ENCODE assay signal across 23 cellular contexts in the genomic region with DNA sequence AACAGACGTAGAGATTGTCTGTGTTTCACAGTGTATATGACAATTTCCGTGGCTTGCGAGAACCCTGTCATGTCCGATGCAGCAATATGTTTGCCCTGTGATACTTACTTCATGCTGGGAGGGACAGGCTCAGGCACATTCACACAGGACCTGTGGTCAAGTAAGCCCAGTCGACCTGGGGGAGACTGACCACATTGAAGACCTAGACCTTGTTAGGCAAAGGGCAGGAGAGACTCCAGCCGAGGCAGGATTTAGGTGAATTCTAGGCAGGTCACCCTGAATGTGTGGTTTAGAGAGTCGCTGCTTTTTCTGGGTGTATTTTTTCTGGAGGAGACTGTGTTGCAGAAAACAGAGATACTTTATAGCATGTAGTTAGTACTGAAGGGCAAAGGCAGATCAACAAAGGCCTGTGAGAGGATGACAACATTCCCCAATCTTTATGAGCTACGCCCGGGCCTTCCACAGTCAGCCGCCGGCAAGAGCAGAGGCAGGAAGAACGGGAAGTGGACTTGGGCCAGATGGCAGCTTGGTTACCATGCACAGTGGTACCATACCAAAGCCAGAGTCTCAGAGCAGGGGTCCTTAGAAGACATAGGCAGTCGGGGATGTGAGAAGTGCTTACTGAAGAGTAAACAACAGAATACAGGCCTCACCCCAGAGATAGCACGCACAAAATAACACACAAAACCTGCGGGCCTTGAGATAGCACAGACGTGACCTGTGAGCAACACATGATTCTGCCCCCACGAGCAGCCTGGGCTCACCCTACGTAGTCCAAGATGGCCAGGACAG.
DNase-seq lines count a peak whose midpoint lies in the region; ATAC-seq and TF ChIP-seq lines count a peak whose summit lies in the region.
"Had no signal": no experiment of that assay in that cellular context is flagged by ENCODE, and none has a peak within 500 bp of the region (broad histone marks: within the 10 kb centered on the region; RNA-seq: fewer than 3 reads in every experiment).

No MANE protein-coding gene starts in this region.

- TF ChIP-seq CTCF in endodermal cell (conservative IDR thresholded peaks at IDR 0.05), result no peak

- H2BK15ac ChIP-seq in neuronal stem cell (ENCODE audit: low read length), result no peak overlapping the region

- H3K27ac Mint-ChIP-seq in endodermal cell, result no peak overlapping the region
- H3K27ac Mint-ChIP-seq in activated T-helper 17 cell treated with anti-CD3 and anti-CD28 coated beads, Interleukin-2, amount 50 U/mL, for 72 hours, result no peak overlapping the region
- H3K27ac Mint-ChIP-seq: nephron; stimulated activated naive CD8-positive, alpha-beta T cell treated with anti-CD3 and anti-CD28 coated beads, Interleukin-15, Interleukin-2, amounts not matched to agents 100 ng/mL and 50 ng/mL, for 24 hours had no signal

- no peak overlapping the region for H3K4me3 Mint-ChIP-seq in endodermal cell
- H3K4me3 Mint-ChIP-seq in activated T-helper 17 cell treated with anti-CD3 and anti-CD28 coated beads, Interleukin-2, amount 50 U/mL, for 72 hours, result no peak overlapping the region
- H3K4me3 Mint-ChIP-seq: nephron; stimulated activated naive CD8-positive, alpha-beta T cell treated with anti-CD3 and anti-CD28 coated beads, Interleukin-15, Interleukin-2, amounts not matched to agents 100 ng/mL and 50 ng/mL, for 24 hours had no signal

- peaks cover 38% of the 10 kb centered on the region for H3K9me3 ChIP-seq in endodermal cell (ENCODE audit: control insufficient read depth, low read length)
- peaks cover 0 to 19% of the 10 kb centered on the region in 2 donors for H3K9me3 ChIP-seq in neuronal stem cell (replicated peaks in 1 of 2; ENCODE audit: control insufficient read depth in 2 of 2, insufficient read depth in 1 of 2, low read depth in 1 of 2, low read length in 2 of 2)
- H3K9me3 ChIP-seq: gastroesophageal sphincter had no signal

- H2AFZ ChIP-seq in neuronal stem cell (ENCODE audit: low read length), result no peak overlapping the region

- H2BK120ac ChIP-seq in neuronal stem cell (ENCODE audit: low read depth, low read length), result no peak overlapping the region

- no peak overlapping the region for H3K4me3 ChIP-seq in endodermal cell (ENCODE audit: low read length)
- H3K4me3 ChIP-seq in neuronal stem cell (ENCODE audit: low read length in 2 of 2), result no peak overlapping the region
- H3K4me3 ChIP-seq: esophagus muscularis mucosa, gastroesophageal sphincter, psoas muscle had no signal

- H3K18ac ChIP-seq in neuronal stem cell (ENCODE audit: low read length), result peak overlapping the region; percentile 42

- H3K27me3 Mint-ChIP-seq in endodermal cell (ENCODE audit: insufficient read depth), result no peaks in the 10 kb centered on the region
- no peaks in the 10 kb centered on the region for H3K27me3 Mint-ChIP-seq in activated T-helper 17 cell treated with anti-CD3 and anti-CD28 coated beads, Interleukin-2, amount 50 U/mL, for 72 hours
- H3K27me3 Mint-ChIP-seq: stimulated activated naive CD8-positive, alpha-beta T cell treated with anti-CD3 and anti-CD28 coated beads, Interleukin-15, Interleukin-2, amounts not matched to agents 100 ng/mL and 50 ng/mL, for 24 hours had no signal

- H3K9ac ChIP-seq in endodermal cell (ENCODE audit: extremely low read depth, low read length, poor library complexity, severe bottlenecking) (no peak overlapping the region), neuronal stem cell (ENCODE audit: low read depth, low read length, poor library complexity) (peak overlapping the region; percentile 47)

- H2BK5ac ChIP-seq in neuronal stem cell (ENCODE audit: low read length), result peak overlapping the region; percentile 11

- peaks cover 4% of the 10 kb centered on the region for H3K79me1 ChIP-seq in neuronal stem cell (ENCODE audit: low read depth, low read length)

- WGBS in endodermal cell (ENCODE audit: insufficient coverage in 1 of 2, insufficient read length in 1 of 2), 2 experiments, result 85 to 87% methylated on average over 15 to 18 of the region's 18 CpGs
- WGBS in neuronal stem cell (ENCODE audit: extremely low coverage in 2 of 2, insufficient read length in 2 of 2, insufficient replicate concordance in 1 of 2), 2 donors, result no CpG with 5 or more reads among the region's 18 CpGs

- H3K27me3 ChIP-seq in endodermal cell (ENCODE audit: control insufficient read depth, insufficient read depth, low read length, poor library complexity, severe bottlenecking) (no peaks in the 10 kb centered on the region), neuronal stem cell (ENCODE audit: control insufficient read depth in 3 of 3, insufficient read depth in 3 of 3, low read depth in 1 of 3, low read length in 3 of 3) (no peaks in the 10 kb centered on the region)

- no peak overlapping the region for H2AK5ac ChIP-seq in neuronal stem cell (ENCODE audit: low read depth, low read length)

- H3K4me1 ChIP-seq in endodermal cell (ENCODE audit: control insufficient read depth, insufficient read depth, low read length) (no peaks in the 10 kb centered on the region), neuronal stem cell (ENCODE audit: control insufficient read depth in 2 of 2, insufficient read depth in 1 of 2, low read depth in 1 of 2, low read length in 2 of 2) (peaks cover 0 to 9% of the 10 kb centered on the region in 2 donors)
- H3K4me1 ChIP-seq: esophagus muscularis mucosa, gastroesophageal sphincter, psoas muscle had no signal

- no peak for ATAC-seq in activated T-helper 17 cell treated with anti-CD3 and anti-CD28 coated beads, Interleukin-2, amount 50 U/mL, for 72 hours (replicated peaks)
- ATAC-seq: gastroesophageal sphincter, psoas muscle had no signal

- peaks cover 37% of the 10 kb centered on the region for H3K36me3 Mint-ChIP-seq in endodermal cell (ENCODE audit: low read depth)
- no peaks in the 10 kb centered on the region for H3K36me3 Mint-ChIP-seq in activated T-helper 17 cell treated with anti-CD3 and anti-CD28 coated beads, Interleukin-2, amount 50 U/mL, for 72 hours (ENCODE audit: low read depth)

- H3K4ac ChIP-seq in neuronal stem cell (ENCODE audit: low read length), result no peak overlapping the region

- peak overlapping the region; percentile 35 for H3K23ac ChIP-seq in neuronal stem cell (ENCODE audit: low read depth, low read length, poor library complexity)

- no peak overlapping the region for H3K14ac ChIP-seq in neuronal stem cell (ENCODE audit: low read length)

- H3K36me3 ChIP-seq in endodermal cell (ENCODE audit: control insufficient read depth, insufficient read depth, low read length) (no peaks in the 10 kb centered on the region), neuronal stem cell (replicated peaks in 1 of 2; ENCODE audit: control insufficient read depth in 2 of 2, insufficient read depth in 2 of 2, low read length in 2 of 2) (no peaks in the 10 kb centered on the region)
- H3K36me3 ChIP-seq: esophagus muscularis mucosa, gastroesophageal sphincter had no signal

- no peak overlapping the region for H2BK12ac ChIP-seq in neuronal stem cell (ENCODE audit: low read length)

- peaks cover 14% of the 10 kb centered on the region for H3K9me3 Mint-ChIP-seq in endodermal cell
- H3K9me3 Mint-ChIP-seq in activated T-helper 17 cell treated with anti-CD3 and anti-CD28 coated beads, Interleukin-2, amount 50 U/mL, for 72 hours, result no peaks in the 10 kb centered on the region
- H3K9me3 Mint-ChIP-seq: stimulated activated naive CD8-positive, alpha-beta T cell treated with anti-CD3 and anti-CD28 coated beads, Interleukin-15, Interleukin-2, amounts not matched to agents 100 ng/mL and 50 ng/mL, for 24 hours had no signal

- H3K27ac ChIP-seq in endodermal cell (ENCODE audit: low read depth, low read length) (no peak overlapping the region), neuronal stem cell (replicated peaks; ENCODE audit: low read length) (no peak overlapping the region)
- H3K27ac ChIP-seq: 22Rv1, esophagus muscularis mucosa, gastroesophageal sphincter, psoas muscle, RWPE1 had no signal

- DNase-seq in DMS 273 (lab: John Stamatoyannopoulos, UW; ENCODE audit: unreplicated experiment) (peak; percentile 16), DMS 273 treated with DMSO at 0.1 percent for 48 hours (lab: John Stamatoyannopoulos, UW) (no peak), HuH-7 (ENCODE audit: low spot score) (peak; percentile 4), endodermal cell (peak; percentile 29), neuronal stem cell (ENCODE audit: low spot score) (no peak), NCI-H1930 (lab: John Stamatoyannopoulos, UW) (no peak), medulla oblongata (ENCODE audit: extremely low spot score) (no peak)
- DNase-seq: central memory CD4-positive, alpha-beta T cell; DMS79 treated with DMSO at 0.1 percent for 48 hours; effector CD8-positive, alpha-beta T cell; GOT3; NCI-H1105; NCI-H510A treated with DMSO at 0.1 percent for 48 hours; psoas muscle; stimulated activated CD4-positive, alpha-beta T cell treated with anti-CD3 and anti-CD28 coated beads, Interleukin-2, amount 100 ng/mL, for 24 hours; SW 1271 had no signal

- H3K4me1 Mint-ChIP-seq in endodermal cell, result no peaks in the 10 kb centered on the region
- no peaks in the 10 kb centered on the region for H3K4me1 Mint-ChIP-seq in activated T-helper 17 cell treated with anti-CD3 and anti-CD28 coated beads, Interleukin-2, amount 50 U/mL, for 72 hours

- no peak overlapping the region for H4K91ac ChIP-seq in neuronal stem cell (ENCODE audit: low read depth, low read length, poor library complexity)

- H4K8ac ChIP-seq in neuronal stem cell (ENCODE audit: low read depth, low read length), result no peak overlapping the region

- no peak overlapping the region for H3K4me2 ChIP-seq in neuronal stem cell (ENCODE audit: insufficient read depth, low read length, poor library complexity, severe bottlenecking)

Comparison
In these comparisons a context has a peak if more than half of its experiments do, and no peak if none do; other contexts are left out.
1. DNase-seq: peak in DMS 273 (single experiment), HuH-7 (single experiment) and endodermal cell (single experiment); none in DMS 273 treated with DMSO at 0.1 percent for 48 hours (single experiment), neuronal stem cell (single experiment), NCI-H1930 (0 of 2) and medulla oblongata (single experiment).